35 cellular contexts compared by ENCODE assay signal in the genomic region with DNA sequence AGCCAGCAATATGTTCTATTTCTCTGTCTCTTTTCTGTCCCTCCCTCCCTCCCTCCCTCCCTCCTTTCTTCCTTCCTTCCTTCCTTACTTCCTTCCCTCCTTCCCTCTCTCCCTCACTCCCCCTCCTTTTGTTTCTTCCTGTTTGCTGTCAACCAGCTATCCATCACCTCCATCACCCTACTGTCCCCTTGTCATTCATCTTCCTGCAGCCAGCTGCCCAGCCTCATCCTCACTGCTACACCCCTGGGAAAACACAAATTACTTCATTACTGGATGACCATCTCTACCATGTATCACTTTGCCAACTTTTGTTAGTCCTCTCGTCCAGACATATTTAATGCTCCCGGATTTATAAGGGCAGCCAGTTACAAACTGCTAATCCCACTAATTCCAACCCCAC.
"Had no signal": no experiment of that assay in that cellular context is flagged by ENCODE, and none has a peak within 500 bp of the region (broad histone marks: within the 10 kb centered on the region; RNA-seq: fewer than 3 reads in every experiment).

No MANE protein-coding gene starts in this region.

- H3K27ac ChIP-seq: ascending aorta, cardiac muscle cell, coronary artery, dorsolateral prefrontal cortex, esophagus muscularis mucosa, foreskin keratinocyte, gastrocnemius medialis, WERI-Rb-1 had no signal

- DNase-seq: activated B cell treated with CpG ODN at 0.5 μM for 24 hours; activated CD4-positive, alpha-beta memory T cell treated with anti-CD3 and anti-CD28 coated beads for 36 hours; activated CD4-positive, alpha-beta T cell treated with anti-CD3 and anti-CD28 coated beads, Interleukin-2, amount 10 ng/mL, durations not matched to agents 24 days and 14 days; activated CD8-positive, alpha-beta memory T cell treated with anti-CD3 and anti-CD28 coated beads, Interleukin-2, amount 10 ng/mL, durations not matched to agents 7 days and 5 days; activated CD8-positive, alpha-beta memory T cell treated with anti-CD3 and anti-CD28 coated beads, Interleukin-2, amount 50 U/mL, for 4 hours; activated CD8-positive, alpha-beta T cell treated with anti-CD3 and anti-CD28 coated beads, Interleukin-2, amount 10 ng/mL, durations not matched to agents 7 days and 5 days; activated effector memory CD4-positive, alpha-beta T cell treated with anti-CD3 and anti-CD28 coated beads, Interleukin-2, amount 50 U/mL, for 16 hours; activated naive CD4-positive, alpha-beta T cell treated with anti-CD3 and anti-CD28 coated beads for 36 hours; activated naive CD8-positive, alpha-beta T cell treated with anti-CD3 and anti-CD28 coated beads for 36 hours; activated naive CD8-positive, alpha-beta T cell treated with anti-CD3 and anti-CD28 coated beads, Interleukin-2, amount 50 U/mL, for 24 hours; activated T-cell treated with anti-CD3 and anti-CD28 coated beads, Interleukin-2, amount 50 U/mL, for 1 hour; activated T-cell treated with anti-CD3 and anti-CD28 coated beads, Interleukin-2, amount 50 U/mL, for 48 hours; central memory CD4-positive, alpha-beta T cell; cerebellar nuclear complex; dorsolateral prefrontal cortex; effector memory CD4-positive, alpha-beta T cell; endodermal cell; erythroblast; foreskin keratinocyte; gastrocnemius medialis; T-helper 1 cell; T-helper 17 cell; T1000; WERI-Rb-1 had no signal

- H3K27me3 Mint-ChIP-seq: activated B cell treated with CpG ODN at 0.5 μM for 24 hours; activated CD4-positive, alpha-beta memory T cell treated with anti-CD3 and anti-CD28 coated beads for 36 hours; activated CD8-positive, alpha-beta memory T cell treated with anti-CD3 and anti-CD28 coated beads, Interleukin-2, amount 10 ng/mL, durations not matched to agents 7 days and 5 days; activated naive CD4-positive, alpha-beta T cell treated with anti-CD3 and anti-CD28 coated beads, Interleukin-2, amount 50 U/mL, for 24 hours; activated naive CD8-positive, alpha-beta T cell treated with anti-CD3 and anti-CD28 coated beads for 36 hours; activated naive CD8-positive, alpha-beta T cell treated with anti-CD3 and anti-CD28 coated beads, Interleukin-2, amount 50 U/mL, for 24 hours; brain; dendritic cell treated with granulocyte-macrophage colony-stimulating factor and Interleukin-4, amounts not matched to agents 40 ng/mL and 50 ng/mL, for 4 days; T-helper 17 cell had no signal

- H3K9me3 Mint-ChIP-seq: activated B cell treated with CpG ODN at 0.5 μM for 24 hours; activated CD4-positive, alpha-beta memory T cell treated with anti-CD3 and anti-CD28 coated beads for 36 hours; activated CD4-positive, alpha-beta T cell treated with anti-CD3 and anti-CD28 coated beads, Interleukin-2, amount 10 ng/mL, durations not matched to agents 24 days and 14 days; activated naive CD4-positive, alpha-beta T cell treated with anti-CD3 and anti-CD28 coated beads for 36 hours; activated naive CD4-positive, alpha-beta T cell treated with anti-CD3 and anti-CD28 coated beads, Interleukin-2, amount 50 U/mL, for 24 hours; activated naive CD8-positive, alpha-beta T cell treated with anti-CD3 and anti-CD28 coated beads for 36 hours; activated naive CD8-positive, alpha-beta T cell treated with anti-CD3 and anti-CD28 coated beads, Interleukin-2, amount 50 U/mL, for 24 hours; activated T-helper 1 cell treated with anti-CD3 and anti-CD28 coated beads, Interleukin-12 subunit alpha, Interleukin-12 subunit beta, Interleukin-2, Interleukin-4 antibody, amounts not matched to agents 30 ng/mL and 10 ng/mL and 1 ng/mL, durations not matched to agents 14 hours and 24 hours and 36 hours; activated T-helper 2 cell treated with anti-CD3 and anti-CD28 coated beads, Interferon-gamma antibody, Interleukin-2, Interleukin-4, amounts not matched to agents 10 μg/mL and 5 μg/mL and 100 μg/mL, durations not matched to agents 14 hours and 24 hours and 36 hours; dendritic cell treated with granulocyte-macrophage colony-stimulating factor and Interleukin-4, amounts not matched to agents 40 ng/mL and 50 ng/mL, for 4 days; endodermal cell; T-helper 2 cell treated with Interferon-gamma antibody and Interleukin-4, amounts not matched to agents 5 μg/mL and 100 μg/mL, for 36 hours had no signal

- H3K4me3 Mint-ChIP-seq: activated B cell treated with CpG ODN at 0.5 μM for 24 hours; activated CD4-positive, alpha-beta memory T cell treated with anti-CD3 and anti-CD28 coated beads for 36 hours; activated CD4-positive, alpha-beta T cell treated with anti-CD3 and anti-CD28 coated beads, Interleukin-2, amount 10 ng/mL, durations not matched to agents 24 days and 14 days; activated CD8-positive, alpha-beta memory T cell treated with anti-CD3 and anti-CD28 coated beads, Interleukin-2, amount 10 ng/mL, durations not matched to agents 7 days and 5 days; activated CD8-positive, alpha-beta T cell treated with anti-CD3 and anti-CD28 coated beads, Interleukin-2, amount 10 ng/mL, durations not matched to agents 7 days and 5 days; activated naive CD4-positive, alpha-beta T cell treated with anti-CD3 and anti-CD28 coated beads for 36 hours; activated naive CD4-positive, alpha-beta T cell treated with anti-CD3 and anti-CD28 coated beads, Interleukin-2, amount 50 U/mL, for 24 hours; activated naive CD8-positive, alpha-beta T cell treated with anti-CD3 and anti-CD28 coated beads for 36 hours; activated naive CD8-positive, alpha-beta T cell treated with anti-CD3 and anti-CD28 coated beads, Interleukin-2, amount 50 U/mL, for 24 hours; activated T-helper 1 cell treated with anti-CD3 and anti-CD28 coated beads, Interleukin-12 subunit alpha, Interleukin-12 subunit beta, Interleukin-2, Interleukin-4 antibody, amounts not matched to agents 30 ng/mL and 10 ng/mL and 1 ng/mL, durations not matched to agents 14 hours and 24 hours and 36 hours; brain; dendritic cell treated with granulocyte-macrophage colony-stimulating factor and Interleukin-4, amounts not matched to agents 40 ng/mL and 50 ng/mL, for 4 days; endodermal cell; T-helper 17 cell; T-helper 2 cell treated with Interferon-gamma antibody and Interleukin-4, amounts not matched to agents 5 μg/mL and 100 μg/mL, for 36 hours had no signal

- H3K4me3 ChIP-seq: ascending aorta, breast epithelium, cardiac muscle cell, coronary artery, dorsolateral prefrontal cortex, esophagus muscularis mucosa, gastrocnemius medialis had no signal

- H3K9me3 ChIP-seq: ascending aorta, breast epithelium, esophagus muscularis mucosa, gastrocnemius medialis had no signal

- H3K4me1 Mint-ChIP-seq: activated B cell treated with CpG ODN at 0.5 μM for 24 hours; activated naive CD4-positive, alpha-beta T cell treated with anti-CD3 and anti-CD28 coated beads, Interleukin-2, amount 50 U/mL, for 24 hours had no signal

- H3K27me3 ChIP-seq: ascending aorta, breast epithelium, cardiac muscle cell, dorsolateral prefrontal cortex, esophagus muscularis mucosa, foreskin keratinocyte, gastrocnemius medialis had no signal

- H3K36me3 Mint-ChIP-seq: activated CD4-positive, alpha-beta memory T cell treated with anti-CD3 and anti-CD28 coated beads for 36 hours; activated naive CD8-positive, alpha-beta T cell treated with anti-CD3 and anti-CD28 coated beads for 36 hours; brain had no signal

- H3K27ac Mint-ChIP-seq: activated B cell treated with CpG ODN at 0.5 μM for 24 hours; activated CD4-positive, alpha-beta memory T cell treated with anti-CD3 and anti-CD28 coated beads for 36 hours; activated CD4-positive, alpha-beta T cell treated with anti-CD3 and anti-CD28 coated beads, Interleukin-2, amount 10 ng/mL, durations not matched to agents 24 days and 14 days; activated CD8-positive, alpha-beta memory T cell treated with anti-CD3 and anti-CD28 coated beads, Interleukin-2, amount 10 ng/mL, durations not matched to agents 7 days and 5 days; activated CD8-positive, alpha-beta T cell treated with anti-CD3 and anti-CD28 coated beads, Interleukin-2, amount 10 ng/mL, durations not matched to agents 7 days and 5 days; activated naive CD4-positive, alpha-beta T cell treated with anti-CD3 and anti-CD28 coated beads for 36 hours; activated naive CD4-positive, alpha-beta T cell treated with anti-CD3 and anti-CD28 coated beads, Interleukin-2, amount 50 U/mL, for 24 hours; activated naive CD8-positive, alpha-beta T cell treated with anti-CD3 and anti-CD28 coated beads for 36 hours; activated naive CD8-positive, alpha-beta T cell treated with anti-CD3 and anti-CD28 coated beads, Interleukin-2, amount 50 U/mL, for 24 hours; activated T-helper 1 cell treated with anti-CD3 and anti-CD28 coated beads, Interleukin-12 subunit alpha, Interleukin-12 subunit beta, Interleukin-2, Interleukin-4 antibody, amounts not matched to agents 30 ng/mL and 10 ng/mL and 1 ng/mL, durations not matched to agents 14 hours and 24 hours and 36 hours; activated T-helper 2 cell treated with anti-CD3 and anti-CD28 coated beads, Interferon-gamma antibody, Interleukin-2, Interleukin-4, amounts not matched to agents 10 μg/mL and 5 μg/mL and 100 μg/mL, durations not matched to agents 14 hours and 24 hours and 36 hours; brain; dendritic cell treated with granulocyte-macrophage colony-stimulating factor and Interleukin-4, amounts not matched to agents 40 ng/mL and 50 ng/mL, for 4 days; endodermal cell; T-helper 17 cell; T-helper 2 cell treated with Interferon-gamma antibody and Interleukin-4, amounts not matched to agents 5 μg/mL and 100 μg/mL, for 36 hours had no signal

- H3K36me3 ChIP-seq: ascending aorta, breast epithelium, cardiac muscle cell, esophagus muscularis mucosa, gastrocnemius medialis, WERI-Rb-1 had no signal

- H3K4me1 ChIP-seq: foreskin keratinocyte had no signal
